Comparison of ENCODE assay signal across 17 cellular contexts in genomic region chr2:23536326-23536725, GRCh38.
DNase-seq lines count a peak whose midpoint lies in the region; ATAC-seq and TF ChIP-seq lines count a peak whose summit lies in the region.
"Had no signal": no experiment of that assay in that cellular context is flagged by ENCODE, and none has a peak within 500 bp of the region (broad histone marks: within the 10 kb centered on the region; RNA-seq: fewer than 3 reads in every experiment).

No MANE protein-coding gene starts in this region.

- H3K4me1 Mint-ChIP-seq in neural crest cell: peaks cover 42% of the 10 kb centered on the region
- H3K4me1 Mint-ChIP-seq in stimulated activated naive B cell treated with anti-CD40 and anti-IgM and Interleukin-4, amounts not matched to agents 10 μg/mL and 1 μg/mL and 100 μg/mL, for 72 hours: peaks cover 4 to 14% of the 10 kb centered on the region in 2 donors

- H3K4me3 Mint-ChIP-seq in neural crest cell: no peak overlapping the region
- H3K4me3 Mint-ChIP-seq in stimulated activated naive B cell treated with anti-CD40 and anti-IgM and Interleukin-4, amounts not matched to agents 10 μg/mL and 1 μg/mL and 100 μg/mL, for 72 hours: no peak overlapping the region
- H3K4me3 Mint-ChIP-seq: CD4-positive, CD25-positive, alpha-beta regulatory T cell; GM23338; T-cell had no signal

- no peaks in the 10 kb centered on the region for H3K9me3 Mint-ChIP-seq in neural crest cell
- no peaks in the 10 kb centered on the region for H3K9me3 Mint-ChIP-seq in stimulated activated naive B cell treated with anti-CD40 and anti-IgM and Interleukin-4, amounts not matched to agents 10 μg/mL and 1 μg/mL and 100 μg/mL, for 72 hours
- H3K9me3 Mint-ChIP-seq: CD4-positive, CD25-positive, alpha-beta regulatory T cell; GM23338; T-cell had no signal

- no peaks in the 10 kb centered on the region for H3K36me3 Mint-ChIP-seq in neural crest cell (ENCODE audit: low read depth)
- H3K36me3 Mint-ChIP-seq in stimulated activated naive B cell treated with anti-CD40 and anti-IgM and Interleukin-4, amounts not matched to agents 10 μg/mL and 1 μg/mL and 100 μg/mL, for 72 hours: no peaks in the 10 kb centered on the region
- H3K36me3 Mint-ChIP-seq: CD4-positive, CD25-positive, alpha-beta regulatory T cell; T-cell had no signal

- ATAC-seq in stimulated activated naive B cell treated with anti-CD40 and anti-IgM and Interleukin-4, amounts not matched to agents 10 μg/mL and 1 μg/mL and 100 μg/mL, for 72 hours (replicated peaks): no peak
- ATAC-seq in HG03565 (IDR thresholded peaks at IDR 0.05; ENCODE audit: unreplicated experiment) (no peak), HG03354 (IDR thresholded peaks at IDR 0.05; ENCODE audit: poor library complexity, severe bottlenecking, unreplicated experiment) (no peak)
- ATAC-seq: GM23338, K562, T-cell had no signal

- no peaks in the 10 kb centered on the region for H3K27me3 Mint-ChIP-seq in neural crest cell (ENCODE audit: low read depth)
- peaks cover 4 to 6% of the 10 kb centered on the region in 2 donors for H3K27me3 Mint-ChIP-seq in stimulated activated naive B cell treated with anti-CD40 and anti-IgM and Interleukin-4, amounts not matched to agents 10 μg/mL and 1 μg/mL and 100 μg/mL, for 72 hours
- H3K27me3 Mint-ChIP-seq: T-cell had no signal

- no peak for TF ChIP-seq CTCF in neural crest cell (conservative IDR thresholded peaks at IDR 0.05)

- H3K27ac Mint-ChIP-seq in neural crest cell (ENCODE audit: unreplicated experiment): peak overlapping the region; percentile 45
- no peak overlapping the region for H3K27ac Mint-ChIP-seq in stimulated activated naive B cell treated with anti-CD40 and anti-IgM and Interleukin-4, amounts not matched to agents 10 μg/mL and 1 μg/mL and 100 μg/mL, for 72 hours
- H3K27ac Mint-ChIP-seq: GM23338, T-cell had no signal

- DNase-seq in DMS79 (lab: John Stamatoyannopoulos, UW) (peak; percentile 73), NCI-H2081 (lab: John Stamatoyannopoulos, UW) (peak; percentile 80 to 86), NCI-H69 (lab: John Stamatoyannopoulos, UW) (peak; percentile 71), neural crest cell (ENCODE audit: low read depth, low spot score) (no peak), C1 segment of cervical spinal cord (lab: John Stamatoyannopoulos, UW) (no peak)
- no peak for DNase-seq in stimulated activated naive B cell treated with anti-CD40 and anti-IgM and Interleukin-4, amounts not matched to agents 10 μg/mL and 1 μg/mL and 100 μg/mL, for 72 hours
- DNase-seq: AML-193; Calu3; CD4-positive, CD25-positive, alpha-beta regulatory T cell; NCI-H2107; NCI-H526 treated with DMSO at 0.1 percent for 48 hours; PC-9; T-cell had no signal

Comparison
In these comparisons a context has a peak if more than half of its experiments do, and no peak if none do; other contexts are left out.
1. DNase-seq: peak in DMS79 (single experiment), NCI-H2081 (2 of 2) and NCI-H69 (single experiment); none in neural crest cell (single experiment), stimulated activated naive B cell treated with anti-CD40 and anti-IgM and Interleukin-4, amounts not matched to agents 10 μg/mL and 1 μg/mL and 100 μg/mL, for 72 hours (single experiment) and C1 segment of cervical spinal cord (0 of 14).